Comparison of ENCODE assay signal across 10 cellular contexts in the genomic region with DNA sequence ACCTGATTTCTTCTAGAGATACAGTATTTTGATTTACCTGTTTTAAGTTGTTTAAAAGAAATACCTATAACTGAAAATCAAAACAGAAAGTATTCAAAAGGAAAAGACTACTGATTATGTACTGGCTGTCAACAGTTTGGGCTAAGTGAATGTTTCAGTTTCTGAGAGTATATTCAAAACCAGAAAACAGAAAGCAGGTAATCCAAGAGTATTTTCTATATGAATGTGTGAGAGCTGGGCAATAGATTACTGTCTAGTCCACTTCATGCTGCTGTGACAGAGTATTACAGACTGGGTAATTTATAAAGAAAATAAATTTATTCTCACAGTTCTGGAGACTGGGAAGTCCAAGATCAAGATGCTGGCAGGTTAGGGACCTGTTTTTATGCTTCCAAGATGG.
A peak's percentile ranks its signal among the peaks of the same experiment; 100 is the strongest.
DNase-seq lines count a peak whose midpoint lies in the region; ATAC-seq lines count a peak whose summit lies in the region.
"Had no signal": no experiment of that assay in that cellular context is flagged by ENCODE, and none has a peak within 500 bp of the region (broad histone marks: within the 10 kb centered on the region; RNA-seq: fewer than 3 reads in every experiment).

No MANE protein-coding gene starts in this region.

- DNase-seq in activated T-cell treated with anti-CD3 and anti-CD28 coated beads, Interleukin-2, amount 50 U/mL, for 4 hours, result no peak
- no peak for DNase-seq in activated T-cell treated with anti-CD3 and anti-CD28 coated beads, Interleukin-2, amount 50 U/mL, for 1 hour
- no peak for DNase-seq in stimulated activated effector memory CD8-positive, alpha-beta T cell treated with anti-CD3 and anti-CD28 coated beads, Interleukin-12 subunit alpha, Interleukin-12 subunit beta, amount 100 ng/mL, for 72 hours (ENCODE audit: low spot score in 2 of 2)
- DNase-seq in AG08396 (ENCODE audit: low spot score) (no peak), medulla oblongata (ENCODE audit: extremely low spot score) (no peak), 8988T (no peak)
- DNase-seq: foreskin keratinocyte, NCI-H1930 had no signal

- H3K27me3 Mint-ChIP-seq in activated T-cell treated with anti-CD3 and anti-CD28 coated beads, Interleukin-2, amount 50 U/mL, for 4 hours (ENCODE audit: low read depth), result no peaks in the 10 kb centered on the region

- ATAC-seq in activated T-cell treated with anti-CD3 and anti-CD28 coated beads, Interleukin-2, amount 50 U/mL, for 4 hours, result peak; percentile 84 to 91
- ATAC-seq in GM21529 (IDR thresholded peaks at IDR 0.05; ENCODE audit: unreplicated experiment) (peak; percentile 100), HG03135 (IDR thresholded peaks at IDR 0.05; ENCODE audit: unreplicated experiment) (peak; percentile 100)
- peak; percentile 98 for ATAC-seq in stimulated activated effector memory CD8-positive, alpha-beta T cell treated with anti-CD3 and anti-CD28 coated beads, Interleukin-12 subunit alpha, Interleukin-12 subunit beta, amount 100 ng/mL, for 72 hours
- ATAC-seq: foreskin keratinocyte had no signal

- H3K4me3 Mint-ChIP-seq in activated T-cell treated with anti-CD3 and anti-CD28 coated beads, Interleukin-2, amount 50 U/mL, for 4 hours, result no peak overlapping the region
- H3K4me3 Mint-ChIP-seq in stimulated activated effector memory CD8-positive, alpha-beta T cell treated with anti-CD3 and anti-CD28 coated beads, Interleukin-12 subunit alpha, Interleukin-12 subunit beta, amount 100 ng/mL, for 72 hours, result no peak overlapping the region

- H3K27ac Mint-ChIP-seq in stimulated activated effector memory CD8-positive, alpha-beta T cell treated with anti-CD3 and anti-CD28 coated beads, Interleukin-12 subunit alpha, Interleukin-12 subunit beta, amount 100 ng/mL, for 72 hours, result no peak overlapping the region

- H3K36me3 Mint-ChIP-seq in activated T-cell treated with anti-CD3 and anti-CD28 coated beads, Interleukin-2, amount 50 U/mL, for 4 hours (ENCODE audit: insufficient read depth), result no peaks in the 10 kb centered on the region
- H3K36me3 Mint-ChIP-seq in stimulated activated effector memory CD8-positive, alpha-beta T cell treated with anti-CD3 and anti-CD28 coated beads, Interleukin-12 subunit alpha, Interleukin-12 subunit beta, amount 100 ng/mL, for 72 hours, result no peaks in the 10 kb centered on the region

- peaks cover 56% of the 10 kb centered on the region for H3K4me1 Mint-ChIP-seq in activated T-cell treated with anti-CD3 and anti-CD28 coated beads, Interleukin-2, amount 50 U/mL, for 4 hours (ENCODE audit: low read depth)
- peaks cover 13% of the 10 kb centered on the region for H3K4me1 Mint-ChIP-seq in stimulated activated effector memory CD8-positive, alpha-beta T cell treated with anti-CD3 and anti-CD28 coated beads, Interleukin-12 subunit alpha, Interleukin-12 subunit beta, amount 100 ng/mL, for 72 hours

- no peaks in the 10 kb centered on the region for H3K9me3 Mint-ChIP-seq in activated T-cell treated with anti-CD3 and anti-CD28 coated beads, Interleukin-2, amount 50 U/mL, for 4 hours
- no peaks in the 10 kb centered on the region for H3K9me3 Mint-ChIP-seq in stimulated activated effector memory CD8-positive, alpha-beta T cell treated with anti-CD3 and anti-CD28 coated beads, Interleukin-12 subunit alpha, Interleukin-12 subunit beta, amount 100 ng/mL, for 72 hours
